Comparison of ENCODE assay signal across 10 cellular contexts in genomic region chr5:10735569-10736255, GRCh38. TPM values are rescaled to one million over a fixed set of nuclear protein-coding genes. Genes with fewer than 3 reads are reported as not detected.
DNase-seq lines count a peak whose midpoint lies in the region; ATAC-seq and TF ChIP-seq lines count a peak whose summit lies in the region.
"Had no signal": no experiment of that assay in that cellular context is flagged by ENCODE, and none has a peak within 500 bp of the region (broad histone marks: within the 10 kb centered on the region; RNA-seq: fewer than 3 reads in every experiment).

No MANE protein-coding gene starts in this region.

- H3K27ac ChIP-seq in left ventricle myocardium inferior (replicated peaks) (peak overlapping the region; percentile 31), vagina (no peak overlapping the region)

- peaks cover 8% of the 10 kb centered on the region for H3K4me1 Mint-ChIP-seq in MCF 10A (ENCODE audit: insufficient read depth, unreplicated experiment)

- H3K9me3 ChIP-seq in left ventricle myocardium inferior (replicated peaks) (peaks cover 8% of the 10 kb centered on the region), vagina (no peaks in the 10 kb centered on the region)
- H3K9me3 ChIP-seq: uterus had no signal

- no peaks in the 10 kb centered on the region for H3K27me3 Mint-ChIP-seq in MCF 10A (ENCODE audit: insufficient read depth, unreplicated experiment)

- H3K9me3 Mint-ChIP-seq in MCF 10A (ENCODE audit: unreplicated experiment): peaks cover 11% of the 10 kb centered on the region

- DNase-seq in left ventricle myocardium inferior (no peak), NCI-H146 (lab: John Stamatoyannopoulos, UW) (no peak), vagina (ENCODE audit: extremely low spot score in 2 of 2) (no peak), MCF 10A (ENCODE audit: unreplicated experiment) (no peak)
- DNase-seq: uterus had no signal

- H3K4me1 ChIP-seq in left ventricle myocardium inferior (peaks cover 26% of the 10 kb centered on the region), vagina (peaks cover 38% of the 10 kb centered on the region)
- H3K4me1 ChIP-seq: uterus had no signal

- CTCF ChIA-PET in MCF 10A (lab: Yijun Ruan, JAX): interaction anchor here (0.6 to 1.7 kb wide), 2 partner anchors 34 to 40 kb away, joined by 3 to 6 read pairs; no protein-coding TSS in a partner anchor

- H3K27me3 ChIP-seq in left ventricle myocardium inferior (ENCODE audit: low read depth) (no peaks in the 10 kb centered on the region), vagina (no peaks in the 10 kb centered on the region)
- H3K27me3 ChIP-seq: uterus had no signal

- peak; percentile 74 for ATAC-seq in GM18508 (IDR thresholded peaks at IDR 0.05; ENCODE audit: insufficient read depth, unreplicated experiment)
- peak; percentile 71 for ATAC-seq in GM21717 (IDR thresholded peaks at IDR 0.05; ENCODE audit: unreplicated experiment)
- ATAC-seq in HG03565 (IDR thresholded peaks at IDR 0.05; ENCODE audit: unreplicated experiment): peak; percentile 69
- no peak for ATAC-seq in HG03025 (IDR thresholded peaks at IDR 0.05; ENCODE audit: low FRiP score, unreplicated experiment)

- no peak for TF ChIP-seq POLR2A in vagina (IDR thresholded peaks at IDR 0.05)

- H3K36me3 ChIP-seq in left ventricle myocardium inferior (peaks cover 13% of the 10 kb centered on the region), vagina (no peaks in the 10 kb centered on the region)
- H3K36me3 ChIP-seq: uterus had no signal

- no TSS peak for BruUV-seq in MCF 10A (replicated peaks; lab: Mats Ljungman, UMichigan)

- TF ChIP-seq CTCF in left ventricle myocardium inferior (IDR thresholded peaks at IDR 0.05; ENCODE audit: borderline replicate concordance) (peak; percentile 34), vagina (IDR thresholded peaks at IDR 0.05) (no peak), MCF 10A (IDR thresholded peaks at IDR 0.05; ENCODE audit: unreplicated experiment) (no peak)

- H3K4me3 ChIP-seq in left ventricle myocardium inferior (no peak overlapping the region), vagina (no peak overlapping the region)
- H3K4me3 ChIP-seq: uterus had no signal

- no peak overlapping the region for H3K4me3 Mint-ChIP-seq in MCF 10A (ENCODE audit: unreplicated experiment)
- H3K4me3 Mint-ChIP-seq: activated T-helper 1 cell treated with anti-CD3 and anti-CD28 coated beads, Interleukin-12 subunit alpha, Interleukin-12 subunit beta, Interleukin-2, Interleukin-4 antibody, amounts not matched to agents 30 ng/mL and 10 ng/mL and 1 ng/mL, durations not matched to agents 14 hours and 24 hours and 36 hours had no signal

- H3K27ac Mint-ChIP-seq in MCF 10A (ENCODE audit: low read depth, unreplicated experiment): no peak overlapping the region
- H3K27ac Mint-ChIP-seq: activated T-helper 1 cell treated with anti-CD3 and anti-CD28 coated beads, Interleukin-12 subunit alpha, Interleukin-12 subunit beta, Interleukin-2, Interleukin-4 antibody, amounts not matched to agents 30 ng/mL and 10 ng/mL and 1 ng/mL, durations not matched to agents 14 hours and 24 hours and 36 hours had no signal

- H3K36me3 Mint-ChIP-seq in MCF 10A (ENCODE audit: insufficient read depth, unreplicated experiment): peaks cover 46% of the 10 kb centered on the region

- intact Hi-C loops in left ventricle myocardium inferior (cut with micrococcal nuclease) (no loop called here), vagina (cut with DNase I) (no loop called here), MCF 10A (cut with micrococcal nuclease) (no loop called here)

- POLR2A ChIA-PET in MCF 10A (lab: Yijun Ruan, JAX): interaction anchor here (0.6 to 1.4 kb wide), 2 partner anchors 9 to 631 kb away, joined by 3 read pairs; no protein-coding TSS in a partner anchor

RNA-seq across cellular contexts. Expression of gene DAP, which starts 25.3 kb away (rescaled TPM):
- total RNA-seq in left ventricle myocardium inferior: 22.9 TPM
- 74.4 TPM for total RNA-seq in vagina
- total RNA-seq in MCF 10A (2022): 114 and 123 TPM in 2 replicates
